In genomic region chr13:59603646-59604045, GRCh38 we compare ENCODE assay signal across 31 cellular contexts.
"Had no signal": no experiment of that assay in that cellular context is flagged by ENCODE, and none has a peak within 500 bp of the region (broad histone marks: within the 10 kb centered on the region; RNA-seq: fewer than 3 reads in every experiment).

No MANE protein-coding gene starts in this region.

- H3K27ac ChIP-seq: adrenal gland, body of pancreas, SJSA1, VCaP had no signal

- H3K9ac ChIP-seq: SK-N-SH had no signal

- H3K4me2 ChIP-seq: SK-N-SH had no signal

- DNase-seq: activated CD4-positive, alpha-beta T cell treated with anti-CD3 and anti-CD28 coated beads for 1 hour; activated CD4-positive, alpha-beta T cell treated with anti-CD3 and anti-CD28 coated beads, Interleukin-2, amount 10 ng/mL, durations not matched to agents 24 days and 14 days; activated CD4-positive, alpha-beta T cell treated with anti-CD3 and anti-CD28 coated beads, Interleukin-2, amount 50 U/mL, for 4 hours; activated CD4-positive, CD25-positive, alpha-beta regulatory T cell; activated CD8-positive, alpha-beta T cell treated with anti-CD3 and anti-CD28 coated beads for 36 hours; activated gamma-delta T cell; activated naive CD4-positive, alpha-beta T cell treated with Interleukin-2 at 50 U/mL for 16 hours; activated T-cell treated with anti-CD3 and anti-CD28 coated beads, Interleukin-2, amount 50 U/mL, for 1 hour; adrenal gland; body of pancreas; central memory CD4-positive, alpha-beta T cell; Kasumi-1; KG1; MM.1S; NCI-H1092; NCI-H1417; NCI-H146; NCI-H187; NCI-H2029 treated with DMSO at 0.1 percent for 48 hours; NCI-H2171 treated with DMSO at 0.1 percent for 48 hours; NCI-H2227 treated with DMSO at 0.1 percent for 48 hours; NCI-H446; NCI-H510A treated with DMSO at 0.1 percent for 48 hours; NCI-H526 treated with DMSO at 0.1 percent for 48 hours; RPMI8226; SHP77 treated with DMSO at 0.1 percent for 48 hours; SK-N-SH; T-helper 9 cell had no signal

- H3K4me1 ChIP-seq: adrenal gland, SJSA1 had no signal

- H3K9me3 ChIP-seq: body of pancreas, SJSA1 had no signal

- FAIRE-seq: astrocyte had no signal

- H3K9me2 ChIP-seq: SK-N-SH had no signal

- H3K4me3 ChIP-seq: adrenal gland, body of pancreas, SJSA1 had no signal

- H3K27me3 ChIP-seq: adrenal gland, body of pancreas, SJSA1 had no signal

- H3K36me3 ChIP-seq: adrenal gland, SJSA1 had no signal
